In genomic region chr3:16884084-16884747, GRCh38 we compare ENCODE assay signal across 8 cellular contexts. TPM values are rescaled to one million over a fixed set of nuclear protein-coding genes. Genes with fewer than 3 reads are reported as not detected.
DNase-seq lines count a peak whose midpoint lies in the region; ATAC-seq, FAIRE-seq and TF ChIP-seq lines count a peak whose summit lies in the region.

No MANE protein-coding gene starts in this region.

- no peaks in the 10 kb centered on the region for H3K9me3 ChIP-seq in K562 (replicated peaks; ENCODE audit: control insufficient read depth, insufficient read depth, low read depth, low read length)

- 24% methylated on average over 34 of the region's 81 CpGs for WGBS in K562 (ENCODE audit: insufficient coverage, low coverage, missing lambda C conversion rate)

- TF ChIP-seq CTCF in K562 (IDR thresholded peaks at IDR 0.05 in 2 of 3, conservative IDR thresholded peaks at IDR 0.05 in 1 of 3; ENCODE audit: insufficient read depth in 2 of 3, low read depth in 1 of 3, low read length in 3 of 3), result peak in 2 of 3 experiments; percentile 34 to 55; a peak in 5 of 6 replicates

- DNase-seq in ACHN, result peak; percentile 45
- DNase-seq in T-helper 2 cell, result peak; percentile 38 to 78 (median 61)
- peak; percentile 38 to 70 (median 68) for DNase-seq in K562 (ENCODE audit: extremely low read depth in 1 of 4, low spot score in 3 of 4)
- DNase-seq in iPS-NIHi11 (ENCODE audit: low spot score), result peak; percentile 98
- DNase-seq in stimulated activated CD4-positive, alpha-beta T cell treated with anti-CD3 and anti-CD28 coated beads, Interleukin-15, amount 100 ng/mL, for 24 hours, result peak; percentile 87
- DNase-seq in NCI-H146 (lab: John Stamatoyannopoulos, UW), result no peak

- H3K79me2 ChIP-seq in K562 (ENCODE audit: control insufficient read depth, insufficient read depth, low read length), result no peaks in the 10 kb centered on the region

- H3K4me2 ChIP-seq in K562 (ENCODE audit: insufficient read depth, low read length), result peak overlapping the region; percentile 47

- H3K27me3 ChIP-seq in K562 (ENCODE audit: control insufficient read depth in 2 of 2, insufficient read depth in 2 of 2, low read length in 2 of 2), result peaks cover 29 to 31% of the 10 kb centered on the region in 2 experiments

- no peak overlapping the region for H3K27ac ChIP-seq in K562 (ENCODE audit: extremely low read depth, low read depth, low read length)

- POLR2A ChIA-PET in K562 (lab: Yijun Ruan, JAX), result interaction anchor here (0.6 kb wide), 1 partner anchor 400 kb away, joined by 3 read pairs; no protein-coding TSS in a partner anchor

- no peaks in the 10 kb centered on the region for H3K36me3 ChIP-seq in K562 (ENCODE audit: control insufficient read depth, insufficient read depth, low read length)

- no peak for TF ChIP-seq EP300 in K562 (IDR thresholded peaks at IDR 0.05; ENCODE audit: low read length)

- no TSS peak for BruUV-seq in K562 (replicated peaks; lab: Mats Ljungman, UMichigan)

- no peak for TF ChIP-seq POLR2A in K562 (conservative IDR thresholded peaks at IDR 0.05)

- peaks cover 0 to 17% of the 10 kb centered on the region in 2 experiments; a peak in 3 of 5 replicates for H3K4me1 ChIP-seq in K562 (replicated peaks in 1 of 2; ENCODE audit: control insufficient read depth in 2 of 2, insufficient read depth in 2 of 2, low read length in 2 of 2)

- in situ Hi-C loops in ACHN (cut with HindIII; ENCODE audit: low pct_ligation_motif_present, low pct_unique_long_range_greater_than_20kb, low sequenced_read_pairs) (no loop called here), K562 (cut with MboI) (no loop called here)

- no peaks in the 10 kb centered on the region for H4K20me1 ChIP-seq in K562 (replicated peaks; ENCODE audit: control insufficient read depth, insufficient read depth, low read length)

- FAIRE-seq in K562 (lab: Jason Lieb, UNC), result no peak

- intact Hi-C loops in K562 (cut with micrococcal nuclease), result loop anchor here (2.0 kb wide), 1 partner anchor 149 kb away; no protein-coding TSS in a partner anchor

- CTCF ChIA-PET in K562 (lab: Yijun Ruan, JAX; ENCODE audit: low intra/inter-chr PET ratio), result no interaction called here

- TF ChIP-seq RAD21 in K562 (CRISPR knock-in tag; conservative IDR thresholded peaks at IDR 0.05 in 1 of 2, IDR thresholded peaks at IDR 0.05 in 1 of 2), result no peak

- peak; percentile 49 for ATAC-seq in GM18909 (IDR thresholded peaks at IDR 0.05; ENCODE audit: poor library complexity, unreplicated experiment)
- ATAC-seq in HG03196 (IDR thresholded peaks at IDR 0.05; ENCODE audit: unreplicated experiment), result peak; percentile 38
- peak; percentile 87 for ATAC-seq in K562

- peak overlapping the region; percentile 71 for H2AFZ ChIP-seq in K562 (ENCODE audit: low read depth, low read length)

- peak overlapping the region; percentile 42 for H3K4me3 ChIP-seq in K562

- H3K9ac ChIP-seq in K562 (ENCODE audit: insufficient read depth in 1 of 2, low read depth in 2 of 2, low read length in 2 of 2), result peak overlapping the region in 1 of 2 experiments; percentile 80; a peak in 2 of 4 replicates

- H3K9me1 ChIP-seq in K562 (ENCODE audit: control insufficient read depth, insufficient read depth, low read length), result no peaks in the 10 kb centered on the region

TF ChIP-seq in K562, 482 proteins besides CTCF, POLR2A, EP300 and RAD21 (continues in another document):
- no peak for TF ChIP-seq MCM7 (IDR thresholded peaks at IDR 0.05)
- TF ChIP-seq L3MBTL2 (IDR thresholded peaks at IDR 0.05), result peak; percentile 58
- TF ChIP-seq YY1 (IDR thresholded peaks at IDR 0.05; ENCODE audit: borderline replicate concordance in 1 of 3, control insufficient read depth in 1 of 3, extremely low read depth in 1 of 3, insufficient read depth in 3 of 3, insufficient read length in 1 of 3, insufficient replicate concordance in 2 of 3, low read depth in 1 of 3, low read length in 2 of 3), result peak in 1 of 3 experiments; percentile 8
- TF ChIP-seq MAZ (CRISPR knock-in tag; conservative IDR thresholded peaks at IDR 0.05 in 1 of 2, IDR thresholded peaks at IDR 0.05 in 1 of 2), result peak in 1 of 2 experiments; percentile 35; a peak in 2 of 4 replicates
- TF ChIP-seq FOXM1 (IDR thresholded peaks at IDR 0.05; ENCODE audit: low read depth), result no peak
- TF ChIP-seq FOXM1 (CRISPR knock-in tag; IDR thresholded peaks at IDR 0.05; ENCODE audit: low read depth), result 0 out of 2 replicates have a peak, but pooled peaks have one; percentile 44
- no peak for TF ChIP-seq NR2C1 (IDR thresholded peaks at IDR 0.05)
- no peak for TF ChIP-seq NR2C1 (tag; IDR thresholded peaks at IDR 0.05)
- TF ChIP-seq HINFP (tag; conservative IDR thresholded peaks at IDR 0.05; ENCODE audit: low read depth), result no peak
- no peak for TF ChIP-seq MTF1 (CRISPR knock-in tag; IDR thresholded peaks at IDR 0.05; ENCODE audit: borderline replicate concordance)
- TF ChIP-seq, protein P1, sequence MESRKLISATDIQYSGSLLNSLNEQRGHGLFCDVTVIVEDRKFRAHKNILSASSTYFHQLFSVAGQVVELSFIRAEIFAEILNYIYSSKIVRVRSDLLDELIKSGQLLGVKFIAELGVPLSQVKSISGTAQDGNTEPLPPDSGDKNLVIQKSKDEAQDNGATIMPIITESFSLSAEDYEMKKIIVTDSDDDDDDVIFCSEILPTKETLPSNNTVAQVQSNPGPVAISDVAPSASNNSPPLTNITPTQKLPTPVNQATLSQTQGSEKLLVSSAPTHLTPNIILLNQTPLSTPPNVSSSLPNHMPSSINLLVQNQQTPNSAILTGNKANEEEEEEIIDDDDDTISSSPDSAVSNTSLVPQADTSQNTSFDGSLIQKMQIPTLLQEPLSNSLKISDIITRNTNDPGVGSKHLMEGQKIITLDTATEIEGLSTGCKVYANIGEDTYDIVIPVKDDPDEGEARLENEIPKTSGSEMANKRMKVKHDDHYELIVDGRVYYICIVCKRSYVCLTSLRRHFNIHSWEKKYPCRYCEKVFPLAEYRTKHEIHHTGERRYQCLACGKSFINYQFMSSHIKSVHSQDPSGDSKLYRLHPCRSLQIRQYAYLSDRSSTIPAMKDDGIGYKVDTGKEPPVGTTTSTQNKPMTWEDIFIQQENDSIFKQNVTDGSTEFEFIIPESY (CRISPR knock-in tag; IDR thresholded peaks at IDR 0.05), result peak; percentile 99
- TF ChIP-seq ZBTB7A (IDR thresholded peaks at IDR 0.05; ENCODE audit: borderline replicate concordance, control insufficient read depth, low read depth, low read length), result peak; percentile 90
- 0 out of 2 replicates have a peak, but pooled peaks have one; percentile 21 for TF ChIP-seq ETV5 (CRISPR knock-in tag; IDR thresholded peaks at IDR 0.05; ENCODE audit: low read depth)

RNA-seq across cellular contexts. Expression of gene PLCL2, which starts 0.5 kb away (rescaled TPM):
- 0.12 and 0.46 TPM in 2 replicates for total RNA-seq in K562 (2011; cell fraction: chromatin; rRNA removed; ENCODE audit: low replicate concordance)
- 0.33 and 0.39 TPM in 2 replicates for total RNA-seq in K562 (2011; cell fraction: nucleolus; rRNA removed)
- total RNA-seq in K562 (2011; cell fraction: nucleoplasm; rRNA removed), result 0.31 and 0.37 TPM in 2 replicates
- total RNA-seq in K562 (2014; rRNA removed) (0.04 and 0.09 TPM in 2 replicates), K562 (2014; rRNA removed; fragmentation: Illumina TruSeq; extraction: Trizol) (0.10 and 0.11 TPM in 2 replicates), K562 (2015; rRNA removed; fragmentation: Illumina TruSeq; extraction: Trizol) (0.11 TPM in 2 replicates), K562 (2021) (0.18 and 0.20 TPM in 2 replicates)
- polyA plus RNA-seq in K562 (2011; rRNA removed) (0.11 and 0.17 TPM in 2 replicates), K562 (2014; fragmentation: Illumina TruSeq; extraction: Trizol) (0.06 and 0.09 TPM in 2 replicates), K562 (2014; fragmentation: Nextera tagmentation; extraction: Ambion mirVana) (under 1 TPM in 1 of 2 experiments, not detected in 1; 0.03 TPM), K562 (2014; rRNA removed) (not detected in 2 replicates)
- polyA plus RNA-seq in K562 (2011; cell fraction: cytosol; rRNA removed), result 0.07 and 0.10 TPM in 2 replicates
- polyA plus RNA-seq in K562 (2011; cell fraction: nucleus; rRNA removed), result 0.14 and 0.15 TPM in 2 replicates
- polyA plus RNA-seq in K562 (2012), result 0.05 and 0.08 TPM in 2 replicates
- 0.53 and 0.54 TPM in 2 replicates for polyA minus RNA-seq in K562 (2011; rRNA and poly(A)+ RNA removed)
- polyA minus RNA-seq in K562 (2011; cell fraction: cytosol; rRNA and poly(A)+ RNA removed), result 0.29 TPM in 1 of 2 replicates, not detected in the other
- polyA minus RNA-seq in K562 (2011; cell fraction: nucleus; rRNA and poly(A)+ RNA removed), result 0.40 and 0.56 TPM in 2 replicates
